ENCODE assay signal across 13 cellular contexts in genomic region chr7:47085491-47086275, GRCh38.
"Had no signal": no experiment of that assay in that cellular context is flagged by ENCODE, and none has a peak within 500 bp of the region (broad histone marks: within the 10 kb centered on the region; RNA-seq: fewer than 3 reads in every experiment).

No MANE protein-coding gene starts in this region.

- ATAC-seq: activated naive CD8-positive, alpha-beta T cell treated with anti-CD3 and anti-CD28 coated beads, Interleukin-2, amount 50 U/mL, for 24 hours; gastroesophageal sphincter; left lobe of liver; right cardiac atrium had no signal

- DNase-seq: activated CD4-positive, alpha-beta T cell treated with anti-CD3 and anti-CD28 coated beads, Interleukin-2, amount 50 U/mL, for 4 hours; activated naive CD4-positive, alpha-beta T cell treated with anti-CD3 and anti-CD28 coated beads for 36 hours; activated naive CD8-positive, alpha-beta T cell treated with anti-CD3 and anti-CD28 coated beads, Interleukin-2, amount 50 U/mL, for 24 hours; activated T-cell treated with anti-CD3 and anti-CD28 coated beads, Interleukin-2, amount 50 U/mL, for 1 hour; naive B cell; right cardiac atrium; small intestine; stimulated activated CD4-positive, alpha-beta T cell treated with anti-CD3 and anti-CD28 coated beads, Interleukin-4, amount 100 ng/mL, for 24 hours; stimulated activated CD8-positive, alpha-beta memory T cell treated with anti-CD3 and anti-CD28 coated beads, Interleukin-4, amount 100 ng/mL, for 48 hours; stimulated activated naive CD4-positive, alpha-beta T cell treated with Interleukin-2 at 50 U/mL for 16 hours; transverse colon had no signal
